In genomic region chr15:40775740-40776536, GRCh38 we compare ENCODE assay signal across 1 cellular context.
TF ChIP-seq lines count a peak whose summit lies in the region.

No MANE protein-coding gene starts in this region.

TF ChIP-seq in WTC11, 78 proteins besides CTCF, POLR2A, EP300 and RAD21:
- TF ChIP-seq FOXP1 (CRISPR knock-in tag; IDR thresholded peaks at IDR 0.05; ENCODE audit: borderline replicate concordance) (no peak), OVOL2 (CRISPR knock-in tag; IDR thresholded peaks at IDR 0.05; ENCODE audit: borderline replicate concordance) (no peak), ZNF396 (CRISPR knock-in tag; IDR thresholded peaks at IDR 0.05; ENCODE audit: borderline replicate concordance) (no peak), ZNF416 (CRISPR knock-in tag; IDR thresholded peaks at IDR 0.05) (no peak), NFATC4 (CRISPR knock-in tag; IDR thresholded peaks at IDR 0.05) (no peak), NR2C2 (CRISPR knock-in tag; IDR thresholded peaks at IDR 0.05) (no peak), SP1 (CRISPR knock-in tag; conservative IDR thresholded peaks at IDR 0.05) (no peak)
